Comparison of ENCODE assay signal across 21 cellular contexts in the genomic region with DNA sequence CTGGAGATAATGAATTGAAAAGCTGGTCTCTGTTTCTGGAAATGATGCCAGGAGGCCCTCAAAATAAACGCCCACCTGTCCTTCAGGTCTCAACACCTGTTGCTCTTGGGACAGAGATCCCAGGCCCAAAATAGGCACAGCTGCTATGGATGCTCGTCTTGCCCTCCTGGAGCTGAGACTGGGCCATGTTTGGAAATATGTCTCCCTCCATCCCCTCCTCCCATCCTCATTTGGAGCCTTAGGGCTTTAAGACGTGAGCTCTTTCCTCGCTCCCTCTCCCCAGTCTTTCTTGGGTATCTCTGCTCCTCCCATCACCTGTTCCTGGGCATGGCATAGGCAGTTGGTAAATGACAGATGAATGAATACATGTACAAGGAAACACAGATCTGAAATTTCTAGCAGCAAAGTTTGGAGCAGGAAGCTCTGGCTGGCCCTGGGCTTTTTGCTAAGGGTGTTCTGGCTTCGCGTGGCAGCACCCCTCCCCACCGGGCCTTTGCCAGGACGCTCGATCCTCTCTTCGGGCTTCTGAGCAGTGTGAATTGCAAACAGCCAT. TPM values are rescaled to one million over a fixed set of nuclear protein-coding genes. Genes with fewer than 3 reads are reported as not detected.
DNase-seq lines count a peak whose midpoint lies in the region; FAIRE-seq and TF ChIP-seq lines count a peak whose summit lies in the region.
"Had no signal": no experiment of that assay in that cellular context is flagged by ENCODE, and none has a peak within 500 bp of the region (broad histone marks: within the 10 kb centered on the region; RNA-seq: fewer than 3 reads in every experiment).

No MANE protein-coding gene starts in this region.

- intact Hi-C loops in mammary epithelial cell (cut with micrococcal nuclease) (loop anchor here (2.0 to 5.0 kb wide), 2 partner anchors 73 to 1323 kb away; partner anchors contain the start of genes ADPRM and SCO1), prostate gland (cut with DNase I) (loop anchor here (2.0 kb wide), 1 partner anchor 297 kb away; no protein-coding TSS in a partner anchor)

- BruUV-seq in mammary epithelial cell (replicated peaks; lab: Mats Ljungman, UMichigan) = no TSS peak

- no peaks in the 10 kb centered on the region for H4K20me1 ChIP-seq in mammary epithelial cell (ENCODE audit: insufficient read depth, low read length)
- H4K20me1 ChIP-seq in keratinocyte (ENCODE audit: control insufficient read depth, extremely low read depth, insufficient read depth, low read length) = no peaks in the 10 kb centered on the region

- no peak for DNase-seq in mammary epithelial cell
- DNase-seq in keratinocyte (ENCODE audit: low read depth, low spot score) = no peak
- no peak for DNase-seq in prostate gland (ENCODE audit: low spot score)
- no peak for DNase-seq in C1 segment of cervical spinal cord (lab: John Stamatoyannopoulos, UW)
- DNase-seq in NCI-H2081 treated with DMSO at 0.1 percent for 48 hours (lab: John Stamatoyannopoulos, UW) = no peak
- DNase-seq in foreskin fibroblast = no peak
- DNase-seq: CD4-positive, alpha-beta T cell; COR-L47; DMS79; Kasumi-1; MG63; NCI-H1092; NCI-H1436; NCI-H1930; NCI-H226; NCI-H524; NCI-H774; NK-92 treated with Interleukin-12 subunit alpha and Interleukin-12 subunit beta, amount 100 ng/mL, for 24 hours had no signal

- peak overlapping the region; percentile 77 for H3K9ac ChIP-seq in mammary epithelial cell (ENCODE audit: insufficient read depth, low read length)
- H3K9ac ChIP-seq in keratinocyte (ENCODE audit: control insufficient read depth, extremely low read depth, insufficient read depth, low read length) = peak overlapping the region; percentile 65

- dilution Hi-C loops in mammary epithelial cell (cut with HindIII; ENCODE audit: low sequenced_read_pairs) = no loop called here
- dilution Hi-C loops in keratinocyte (cut with MboI; ENCODE audit: extremely low pct_ligation_motif_present, low sequenced_read_pairs) = loop anchor here (25.0 kb wide), 1 partner anchor 337 kb away; no protein-coding TSS in a partner anchor

- CTCF ChIA-PET in mammary epithelial cell (lab: Charles Lee; ENCODE audit: low non-redundant PET) = no interaction called here

- H3K4me3 ChIP-seq in mammary epithelial cell (replicated peaks in 1 of 3; ENCODE audit: insufficient read depth in 1 of 3, low read depth in 2 of 3, low read length in 3 of 3) (peak overlapping the region in 1 of 3 experiments; percentile 33), keratinocyte (ENCODE audit: control insufficient read depth in 2 of 3, extremely low read depth in 1 of 3, insufficient read depth in 2 of 3, low read depth in 1 of 3, low read length in 3 of 3) (peak overlapping the region; percentile 30 to 54 (median 31)), prostate gland (no peak overlapping the region), thymus (ENCODE audit: low read length) (no peak overlapping the region), foreskin fibroblast (ENCODE audit: low read depth in 1 of 2, low read length in 2 of 2) (no peak overlapping the region)
- H3K4me3 ChIP-seq: MG63 had no signal

- peak overlapping the region; percentile 90 for H2AFZ ChIP-seq in mammary epithelial cell (ENCODE audit: low read depth, low read length)
- H2AFZ ChIP-seq in keratinocyte (ENCODE audit: control insufficient read depth, low read length) = no peak overlapping the region

- H3K79me2 ChIP-seq in mammary epithelial cell (ENCODE audit: insufficient read depth, low read length) = no peaks in the 10 kb centered on the region
- H3K79me2 ChIP-seq in keratinocyte (ENCODE audit: control insufficient read depth, insufficient read depth, low read length) = no peaks in the 10 kb centered on the region

- TF ChIP-seq CTCF in mammary epithelial cell (conservative IDR thresholded peaks at IDR 0.05 in 1 of 2, IDR thresholded peaks at IDR 0.05 in 1 of 2; ENCODE audit: extremely low read depth in 1 of 2, insufficient read depth in 1 of 2, low read depth in 1 of 2, low read length in 2 of 2) = no peak
- no peak for TF ChIP-seq CTCF in keratinocyte (optimal IDR thresholded peaks at IDR 0.05 in 1 of 3, IDR thresholded peaks at IDR 0.05 in 1 of 3, conservative IDR thresholded peaks at IDR 0.05 in 1 of 3; ENCODE audit: extremely low read depth in 1 of 3, insufficient read depth in 2 of 3, low read length in 3 of 3)
- TF ChIP-seq CTCF in prostate gland (IDR thresholded peaks at IDR 0.05) = no peak
- no peak for TF ChIP-seq CTCF in foreskin fibroblast (IDR thresholded peaks at IDR 0.05; ENCODE audit: low read depth, low read length)

- TF ChIP-seq POLR2A in prostate gland (IDR thresholded peaks at IDR 0.05) = no peak

- H3K36me3 ChIP-seq in mammary epithelial cell (ENCODE audit: insufficient read depth, low read length) (no peaks in the 10 kb centered on the region), keratinocyte (ENCODE audit: control insufficient read depth in 2 of 2, extremely low read depth in 1 of 2, insufficient read depth in 2 of 2, low read length in 2 of 2) (no peaks in the 10 kb centered on the region), prostate gland (no peaks in the 10 kb centered on the region), thymus (ENCODE audit: control insufficient read depth, insufficient read depth) (no peaks in the 10 kb centered on the region)
- H3K36me3 ChIP-seq: MG63 had no signal

- WGBS in mammary epithelial cell (ENCODE audit: low coverage, missing lambda C conversion rate) = 70% methylated on average over 6 of the region's 10 CpGs
- WGBS in prostate gland = 47% methylated on average over 10 of the region's 10 CpGs
- 92% methylated on average over 10 of the region's 10 CpGs for WGBS in thymus

- in situ Hi-C loops in mammary epithelial cell (cut with MboI; ENCODE audit: low sequenced_read_pairs in 2 of 2) = loop anchor here in 1 of 2 donors (10.0 kb wide), 1 partner anchor 329 kb away; no protein-coding TSS in a partner anchor

- H3K9me1 ChIP-seq in keratinocyte (ENCODE audit: control insufficient read depth, extremely low read depth, insufficient read depth, low read length) = no peaks in the 10 kb centered on the region

- H3K4me2 ChIP-seq in mammary epithelial cell (ENCODE audit: insufficient read depth, low read depth, low read length) (peak overlapping the region; percentile 83), keratinocyte (ENCODE audit: control insufficient read depth, extremely low read depth, insufficient read depth, low read depth, low read length) (peak overlapping the region; percentile 49)

- H3K9me3 ChIP-seq in mammary epithelial cell (replicated peaks; ENCODE audit: insufficient read depth, low read length) (no peaks in the 10 kb centered on the region), keratinocyte (ENCODE audit: control insufficient read depth, low read depth, low read length) (no peaks in the 10 kb centered on the region), prostate gland (no peaks in the 10 kb centered on the region), thymus (ENCODE audit: control insufficient read depth) (no peaks in the 10 kb centered on the region)
- H3K9me3 ChIP-seq: MG63 had no signal

- peak overlapping the region; percentile 100 for H3K27ac ChIP-seq in mammary epithelial cell (ENCODE audit: insufficient read depth, low read depth, low read length)
- peak overlapping the region; percentile 87 for H3K27ac ChIP-seq in keratinocyte (ENCODE audit: control insufficient read depth, insufficient read depth, low read length)
- H3K27ac ChIP-seq in prostate gland = peak overlapping the region; percentile 44 to 50
- peak overlapping the region; percentile 47 for H3K27ac ChIP-seq in thymus (ENCODE audit: low read depth)

- H3K4me1 ChIP-seq in mammary epithelial cell (ENCODE audit: insufficient read depth, low read length) (peaks cover 35% of the 10 kb centered on the region), keratinocyte (ENCODE audit: control insufficient read depth, extremely low read depth, insufficient read depth, low read length) (peaks cover 43% of the 10 kb centered on the region), prostate gland (replicated peaks) (no peaks in the 10 kb centered on the region), thymus (ENCODE audit: control insufficient read depth, insufficient read depth, low read length) (no peaks in the 10 kb centered on the region)

- FAIRE-seq in keratinocyte (lab: Jason Lieb, UNC) = no peak
- FAIRE-seq: GM19239, H1 had no signal

- H3K27me3 ChIP-seq in mammary epithelial cell (ENCODE audit: insufficient read depth, low read length) (no peaks in the 10 kb centered on the region), keratinocyte (ENCODE audit: control insufficient read depth, extremely low read depth, insufficient read depth, low read length) (no peaks in the 10 kb centered on the region), prostate gland (replicated peaks; ENCODE audit: insufficient read depth) (no peaks in the 10 kb centered on the region), thymus (ENCODE audit: control insufficient read depth, insufficient read depth) (no peaks in the 10 kb centered on the region)
- H3K27me3 ChIP-seq: MG63 had no signal

RNA-seq across cellular contexts. Expression of gene MYH3, which starts 33.2 kb away (rescaled TPM):
- total RNA-seq in mammary epithelial cell (1 to 10 TPM in 1 of 2 donors, under 1 TPM in 1; 0.17 to 1.6 TPM), prostate gland (10 to 100 TPM in 1 of 2 donors, 1 to 10 TPM in 1; 5.9 to 14.8 TPM)
- polyA plus RNA-seq in mammary epithelial cell (0.63 TPM), keratinocyte (0.67 to 0.83 TPM (median 0.76 TPM) in 3 replicates), thymus (18.0 TPM)
- polyA minus RNA-seq in mammary epithelial cell (not detected), keratinocyte (0.82 to 4.2 TPM in 2 of 3 replicates, not detected in the other)
- polyA plus RNA-seq in keratinocyte (2011; ENCODE audit: low read depth) = 2.8 TPM
- polyA plus RNA-seq in keratinocyte (2011; cell fraction: cytosol; rRNA removed) = 0.21 and 0.43 TPM in 2 replicates
- 4.9 and 5.4 TPM in 2 replicates for polyA plus RNA-seq in keratinocyte (2011; cell fraction: nucleus; rRNA removed)
- polyA plus RNA-seq in keratinocyte (2012; ENCODE audit: low replicate concordance) = 0.90 and 1.1 TPM in 2 replicates
- polyA minus RNA-seq in keratinocyte (2011; cell fraction: cytosol; rRNA and poly(A)+ RNA removed) = not detected
- 0.32 and 0.85 TPM in 2 replicates for polyA minus RNA-seq in keratinocyte (2011; cell fraction: nucleus; rRNA and poly(A)+ RNA removed)

Comparison
In these comparisons a context has a peak if more than half of its experiments do, and no peak if none do; other contexts are left out.
1. H3K27ac ChIP-seq: peak in every context shown above with its lines; median percentile 100 in mammary epithelial cell; 87 in keratinocyte; 47 in prostate gland; 47 in thymus.
2. H3K4me3 ChIP-seq: peak in keratinocyte (3 of 3); none in prostate gland (0 of 2), thymus (single experiment) and foreskin fibroblast (0 of 2).